In the genomic region with DNA sequence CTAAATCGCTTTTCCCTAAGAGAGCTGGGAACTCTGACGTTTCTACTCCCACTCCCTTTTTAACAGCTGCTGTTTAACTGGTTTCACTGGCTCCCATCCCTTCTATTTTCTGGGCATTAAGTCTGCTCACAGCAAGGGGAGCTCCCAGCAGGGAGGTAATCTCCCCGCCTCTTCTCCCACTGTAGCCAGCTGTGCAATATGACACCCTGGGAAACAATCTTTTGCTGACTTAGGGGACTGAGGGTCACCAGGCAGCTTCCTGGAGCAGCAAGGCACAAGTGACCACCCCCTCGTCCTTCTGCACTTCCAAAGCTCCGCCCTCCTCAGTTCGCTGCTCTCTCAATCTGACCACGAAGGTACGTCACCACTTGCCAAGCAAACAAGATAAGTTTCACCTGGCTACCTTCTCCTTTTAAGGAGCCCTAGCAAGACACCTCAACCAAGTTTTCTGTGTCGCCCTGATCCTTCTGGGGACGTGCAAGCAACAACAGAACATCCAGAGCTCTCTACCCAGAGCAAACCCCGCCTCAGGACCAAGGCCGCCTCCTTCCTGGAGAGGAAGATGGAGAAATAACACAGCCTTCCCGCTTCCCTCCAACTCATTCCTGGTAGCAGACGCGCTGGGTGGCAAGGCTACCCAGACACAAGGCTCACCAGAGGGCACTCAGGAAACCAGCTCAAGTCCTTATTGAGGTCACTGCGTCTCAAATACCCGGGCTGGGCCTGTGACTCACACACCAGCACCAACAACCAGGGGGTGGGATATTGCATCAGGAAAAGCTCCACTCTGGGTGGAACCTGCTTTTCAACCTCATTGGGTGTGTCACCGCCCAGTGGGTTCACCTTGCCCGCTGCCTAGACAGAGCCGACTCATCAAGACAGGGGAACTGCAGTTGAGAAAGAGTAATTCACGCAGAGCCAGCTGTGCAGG, we compare ENCODE assay signal across 9 cellular contexts.
DNase-seq lines count a peak whose midpoint lies in the region; ATAC-seq and TF ChIP-seq lines count a peak whose summit lies in the region.
"Had no signal": no experiment of that assay in that cellular context is flagged by ENCODE, and none has a peak within 500 bp of the region (broad histone marks: within the 10 kb centered on the region; RNA-seq: fewer than 3 reads in every experiment).

No MANE protein-coding gene starts in this region.

- TF ChIP-seq EP300 in tibial nerve (IDR thresholded peaks at IDR 0.05): peak in 1 of 2 donors; percentile 63

- DNase-seq in Peyer's patch: peak; percentile 31 to 92 (median 84)
- no peak for DNase-seq in activated T-helper 2 cell treated with anti-CD3 and anti-CD28 coated beads, Interferon-gamma antibody, Interleukin-2, Interleukin-4, amounts not matched to agents 10 μg/mL and 5 μg/mL and 100 μg/mL, durations not matched to agents 14 hours and 24 hours and 36 hours (ENCODE audit: low spot score)
- DNase-seq in foreskin fibroblast: peak; percentile 94 to 96
- peak; percentile 77 for DNase-seq in omental fat pad (ENCODE audit: low spot score)
- peak in 1 of 2 donors; percentile 50 for DNase-seq in tibial nerve (ENCODE audit: low spot score in 2 of 2)

- intact Hi-C loops in activated T-helper 2 cell treated with anti-CD3 and anti-CD28 coated beads, Interferon-gamma antibody, Interleukin-2, Interleukin-4, amounts not matched to agents 10 μg/mL and 5 μg/mL and 100 μg/mL, durations not matched to agents 14 hours and 24 hours and 36 hours (cut with micrococcal nuclease): no loop called here

- H3K4me1 ChIP-seq in ES-I3 (ENCODE audit: insufficient read depth, low read length) (peaks cover 40% of the 10 kb centered on the region), Peyer's patch (peaks cover 11 to 80% (median 25%) of the 10 kb centered on the region in 4 donors), tibial nerve (peaks cover 0 to 89% (median 53%) of the 10 kb centered on the region in 4 donors)

- H3K27me3 ChIP-seq in Peyer's patch: no peaks in the 10 kb centered on the region
- H3K27me3 ChIP-seq in tibial nerve: no peaks in the 10 kb centered on the region

- H3K36me3 Mint-ChIP-seq in activated T-helper 2 cell treated with anti-CD3 and anti-CD28 coated beads, Interferon-gamma antibody, Interleukin-2, Interleukin-4, amounts not matched to agents 10 μg/mL and 5 μg/mL and 100 μg/mL, durations not matched to agents 14 hours and 24 hours and 36 hours (ENCODE audit: low read depth): peaks cover 24% of the 10 kb centered on the region

- H3K36me3 ChIP-seq in ES-I3 (ENCODE audit: insufficient read depth, low read length): no peaks in the 10 kb centered on the region
- no peaks in the 10 kb centered on the region for H3K36me3 ChIP-seq in Peyer's patch
- no peaks in the 10 kb centered on the region for H3K36me3 ChIP-seq in tibial nerve

- H3K9me3 Mint-ChIP-seq in activated T-helper 2 cell treated with anti-CD3 and anti-CD28 coated beads, Interferon-gamma antibody, Interleukin-2, Interleukin-4, amounts not matched to agents 10 μg/mL and 5 μg/mL and 100 μg/mL, durations not matched to agents 14 hours and 24 hours and 36 hours: no peaks in the 10 kb centered on the region

- H3K9ac ChIP-seq in ES-I3 (ENCODE audit: low read depth, low read length): peak overlapping the region; percentile 11; the same call in 1 of the 2 replicates

- TF ChIP-seq CTCF in Peyer's patch (IDR thresholded peaks at IDR 0.05): peak in 2 of 6 experiments; percentile 10 to 19
- TF ChIP-seq CTCF in foreskin fibroblast (IDR thresholded peaks at IDR 0.05; ENCODE audit: low read depth, low read length): no peak
- TF ChIP-seq CTCF in omental fat pad (IDR thresholded peaks at IDR 0.05): no peak
- TF ChIP-seq CTCF in tibial nerve (IDR thresholded peaks at IDR 0.05): no peak

- H3K4me3 Mint-ChIP-seq in activated T-helper 2 cell treated with anti-CD3 and anti-CD28 coated beads, Interferon-gamma antibody, Interleukin-2, Interleukin-4, amounts not matched to agents 10 μg/mL and 5 μg/mL and 100 μg/mL, durations not matched to agents 14 hours and 24 hours and 36 hours (ENCODE audit: low read depth): peak overlapping the region; percentile 27

- H3K9me3 ChIP-seq in ES-I3 (ENCODE audit: control insufficient read depth, insufficient read depth, low read length): no peaks in the 10 kb centered on the region
- no peaks in the 10 kb centered on the region for H3K9me3 ChIP-seq in Peyer's patch
- H3K9me3 ChIP-seq in tibial nerve: no peaks in the 10 kb centered on the region

- H3K4me3 ChIP-seq in Peyer's patch (peak overlapping the region in 1 of 4 donors; percentile 2), foreskin fibroblast (ENCODE audit: low read depth in 1 of 2, low read length in 2 of 2) (no peak overlapping the region), tibial nerve (no peak overlapping the region)

- peak overlapping the region; percentile 65 for H3K27ac Mint-ChIP-seq in activated T-helper 2 cell treated with anti-CD3 and anti-CD28 coated beads, Interferon-gamma antibody, Interleukin-2, Interleukin-4, amounts not matched to agents 10 μg/mL and 5 μg/mL and 100 μg/mL, durations not matched to agents 14 hours and 24 hours and 36 hours

- ATAC-seq in HG03457 (IDR thresholded peaks at IDR 0.05; ENCODE audit: unreplicated experiment) (peak; percentile 32), omental fat pad (ENCODE audit: low FRiP score) (peak; percentile 91), GM21619 (IDR thresholded peaks at IDR 0.05; ENCODE audit: unreplicated experiment) (no peak)

- 35 to 39% methylated on average over 20 of the region's 21 CpGs for WGBS in tibial nerve, 2 donors

- H3K27ac ChIP-seq in Peyer's patch (peak overlapping the region; percentile 44 to 90 (median 74)), tibial nerve (peak overlapping the region; percentile 28 to 80 (median 48))
- H3K27ac ChIP-seq: VCaP had no signal

- peak in 1 of 2 donors; percentile 68 for TF ChIP-seq POLR2A in Peyer's patch (IDR thresholded peaks at IDR 0.05)
- TF ChIP-seq POLR2A in tibial nerve (IDR thresholded peaks at IDR 0.05): no peak

- no peaks in the 10 kb centered on the region for H3K27me3 Mint-ChIP-seq in activated T-helper 2 cell treated with anti-CD3 and anti-CD28 coated beads, Interferon-gamma antibody, Interleukin-2, Interleukin-4, amounts not matched to agents 10 μg/mL and 5 μg/mL and 100 μg/mL, durations not matched to agents 14 hours and 24 hours and 36 hours (ENCODE audit: low read depth)

- H3K4me1 Mint-ChIP-seq in activated T-helper 2 cell treated with anti-CD3 and anti-CD28 coated beads, Interferon-gamma antibody, Interleukin-2, Interleukin-4, amounts not matched to agents 10 μg/mL and 5 μg/mL and 100 μg/mL, durations not matched to agents 14 hours and 24 hours and 36 hours (ENCODE audit: low read depth): peaks cover 59% of the 10 kb centered on the region
